8 cellular contexts compared by ENCODE assay signal in the genomic region with DNA sequence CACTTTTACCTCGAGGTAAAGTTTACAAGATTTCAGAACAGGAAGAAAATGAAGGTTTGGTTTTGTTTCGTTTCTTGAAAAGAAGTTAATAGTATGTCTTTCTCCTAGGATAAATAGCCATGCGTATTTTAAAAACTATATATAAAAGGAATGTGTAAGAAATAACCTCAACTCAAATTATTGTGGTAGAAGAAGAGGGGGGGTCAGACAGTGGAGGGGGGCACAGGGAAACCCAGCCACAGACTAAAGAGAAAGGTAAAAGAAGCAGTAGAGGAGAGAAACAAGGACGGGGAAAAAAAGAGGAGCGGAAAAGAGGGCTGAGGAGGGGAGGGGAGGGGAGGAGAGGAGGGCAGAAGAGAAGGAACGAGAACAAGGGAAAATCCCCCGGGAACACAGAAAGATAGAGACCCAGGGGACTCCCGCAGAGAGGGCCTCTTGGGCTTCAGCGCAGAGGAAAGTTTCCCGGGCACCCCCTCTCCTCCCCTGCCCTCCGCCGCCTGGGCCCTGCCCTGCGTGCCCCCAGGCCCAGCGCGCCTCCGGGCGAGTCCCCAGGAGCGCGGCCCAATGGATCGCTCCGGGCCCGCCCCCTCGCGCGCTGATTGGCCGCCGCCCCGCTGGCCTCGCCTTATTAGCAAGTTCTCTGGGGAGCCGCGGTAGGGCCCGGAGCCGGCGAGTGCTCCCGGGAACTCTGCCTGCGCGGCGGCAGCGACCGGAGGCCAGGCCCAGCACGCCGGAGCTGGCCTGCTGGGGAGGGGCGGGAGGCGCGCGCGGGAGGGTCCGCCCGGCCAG. TPM values are rescaled to one million over a fixed set of nuclear protein-coding genes. Genes with fewer than 3 reads are reported as not detected.
DNase-seq lines count a peak whose midpoint lies in the region; ATAC-seq and TF ChIP-seq lines count a peak whose summit lies in the region.

A gene (plus strand): TSS at position 656 of the 789 bp plus-strand sequence. CDS start 235 bp downstream, outside the sequence.

- DNase-seq in AG08395 (ENCODE audit: low spot score) (peak; percentile 97), GM13976 (ENCODE audit: low spot score) (peak; percentile 89), NCI-H1930 (lab: John Stamatoyannopoulos, UW) (peak; percentile 70 to 83), fibroblast of gingiva (ENCODE audit: low read depth) (peak; percentile 92)
- DNase-seq in activated CD4-positive, alpha-beta memory T cell treated with anti-CD3 and anti-CD28 coated beads for 36 hours: peak; percentile 65

- no peak within 1 kb of the TSS for H3K27ac Mint-ChIP-seq in activated CD4-positive, alpha-beta memory T cell treated with anti-CD3 and anti-CD28 coated beads for 36 hours

- TF ChIP-seq CTCF in GM13976 (IDR thresholded peaks at IDR 0.05; ENCODE audit: borderline replicate concordance, control extremely low read depth, extremely low read depth, insufficient read depth, missing control alignments): no peak

- H3K27ac ChIP-seq in mucosa of rectum (ENCODE audit: low read depth in 2 of 2, low read length in 2 of 2) (no peak within 1 kb of the TSS), stomach smooth muscle (ENCODE audit: low read length) (no peak within 1 kb of the TSS)

- H3K27me3 ChIP-seq in mucosa of rectum (ENCODE audit: control insufficient read depth in 2 of 2, insufficient read depth in 2 of 2, low read length in 2 of 2): peaks cover 75 to 77% of the 10 kb centered on the region in 2 donors
- peaks cover 75 to 92% of the 10 kb centered on the region in 2 donors for H3K27me3 ChIP-seq in stomach smooth muscle (ENCODE audit: control insufficient read depth in 1 of 2, insufficient read depth in 2 of 2, low read length in 2 of 2)

- H3K9me3 ChIP-seq in mucosa of rectum (ENCODE audit: control insufficient read depth in 2 of 2, low read length in 2 of 2) (no peaks in the 10 kb centered on the region), stomach smooth muscle (ENCODE audit: control insufficient read depth in 2 of 2, low read length in 2 of 2) (peaks cover 0 to 4% of the 10 kb centered on the region in 2 donors)

- H3K4me1 Mint-ChIP-seq in activated CD4-positive, alpha-beta memory T cell treated with anti-CD3 and anti-CD28 coated beads for 36 hours (ENCODE audit: low read depth): peaks cover 40% of the 10 kb centered on the region

- H3K4me3 ChIP-seq in mucosa of rectum (ENCODE audit: low read length in 2 of 2): peak within 1 kb of the TSS; percentile 48 to 58
- H3K4me3 ChIP-seq in stomach smooth muscle (ENCODE audit: low read length in 2 of 2): peak within 1 kb of the TSS; percentile 77 to 87

- H3K9me3 Mint-ChIP-seq in activated CD4-positive, alpha-beta memory T cell treated with anti-CD3 and anti-CD28 coated beads for 36 hours: no peaks in the 10 kb centered on the region

- intact Hi-C loops in activated CD4-positive, alpha-beta memory T cell treated with anti-CD3 and anti-CD28 coated beads for 36 hours (cut with micrococcal nuclease): loop anchor here (5.0 kb wide), 1 partner anchor 182 kb away; no protein-coding TSS in a partner anchor

- peak; percentile 87 for ATAC-seq in HG02763 (IDR thresholded peaks at IDR 0.05; ENCODE audit: unreplicated experiment)

- POLR2A ChIA-PET in activated CD4-positive, alpha-beta memory T cell treated with anti-CD3 and anti-CD28 coated beads for 36 hours (lab: Charles Lee): no interaction called here

- no peaks in the 10 kb centered on the region for H3K36me3 ChIP-seq in mucosa of rectum (ENCODE audit: control insufficient read depth in 2 of 2, insufficient read depth in 2 of 2, low read length in 2 of 2)
- H3K36me3 ChIP-seq in stomach smooth muscle (ENCODE audit: control insufficient read depth in 2 of 2, insufficient read depth in 2 of 2, low read length in 2 of 2): no peaks in the 10 kb centered on the region

- peaks cover 76% of the 10 kb centered on the region for H3K27me3 Mint-ChIP-seq in activated CD4-positive, alpha-beta memory T cell treated with anti-CD3 and anti-CD28 coated beads for 36 hours

- CTCF ChIA-PET in activated CD4-positive, alpha-beta memory T cell treated with anti-CD3 and anti-CD28 coated beads for 36 hours (lab: Charles Lee): no interaction called here

- H3K4me1 ChIP-seq in mucosa of rectum (ENCODE audit: control insufficient read depth in 2 of 2, insufficient read depth in 2 of 2, low read length in 2 of 2) (peaks cover 16% of the 10 kb centered on the region in 2 donors), stomach smooth muscle (ENCODE audit: control insufficient read depth, insufficient read depth, low read length) (peaks cover 41% of the 10 kb centered on the region)

- in situ Hi-C loops in GM13976 (cut with MboI; ENCODE audit: low sequenced_read_pairs, unreplicated experiment): loop anchor here (25.0 kb wide), 1 partner anchor 97 kb away; no protein-coding TSS in a partner anchor

- peak within 1 kb of the TSS; percentile 60 for H3K4me3 Mint-ChIP-seq in activated CD4-positive, alpha-beta memory T cell treated with anti-CD3 and anti-CD28 coated beads for 36 hours

- H3K9ac ChIP-seq in mucosa of rectum (ENCODE audit: low read depth in 1 of 2, low read length in 2 of 2): peak within 1 kb of the TSS in 1 of 2 donors; percentile 17
- H3K9ac ChIP-seq in stomach smooth muscle (ENCODE audit: low read length in 2 of 2): peak within 1 kb of the TSS; percentile 21 to 53

- H3K36me3 Mint-ChIP-seq in activated CD4-positive, alpha-beta memory T cell treated with anti-CD3 and anti-CD28 coated beads for 36 hours: peaks cover 4% of the 10 kb centered on the region

RNA-seq across cellular contexts. Expression of the gene that starts here (rescaled TPM):
- under 1 TPM in 1 of 2 experiments, not detected in 1; 0.12 TPM for total RNA-seq in activated CD4-positive, alpha-beta memory T cell treated with anti-CD3 and anti-CD28 coated beads for 36 hours

Comparison
In these comparisons a context has a peak if more than half of its experiments do, and no peak if none do; other contexts are left out.
1. Peak in DNase-seq in activated CD4-positive, alpha-beta memory T cell treated with anti-CD3 and anti-CD28 coated beads for 36 hours; RNA of the gene not detected or under 1 TPM.